ENCODE assay signal across 2 cellular contexts in genomic region chr10:130606001-130606405, GRCh38.
TF ChIP-seq lines count a peak whose summit lies in the region.

No MANE protein-coding gene starts in this region.

TF ChIP-seq in SK-N-SH, 30 proteins besides CTCF, POLR2A, EP300 and RAD21 (continued from another document):
- TF ChIP-seq FOSL2 (IDR thresholded peaks at IDR 0.05; ENCODE audit: borderline replicate concordance, low read depth) (no peak), POLR2AphosphoS5 (IDR thresholded peaks at IDR 0.05; ENCODE audit: low read depth, low read length) (no peak), RCOR1 (IDR thresholded peaks at IDR 0.05; ENCODE audit: low read length) (no peak)
- TF ChIP-seq, protein P1, sequence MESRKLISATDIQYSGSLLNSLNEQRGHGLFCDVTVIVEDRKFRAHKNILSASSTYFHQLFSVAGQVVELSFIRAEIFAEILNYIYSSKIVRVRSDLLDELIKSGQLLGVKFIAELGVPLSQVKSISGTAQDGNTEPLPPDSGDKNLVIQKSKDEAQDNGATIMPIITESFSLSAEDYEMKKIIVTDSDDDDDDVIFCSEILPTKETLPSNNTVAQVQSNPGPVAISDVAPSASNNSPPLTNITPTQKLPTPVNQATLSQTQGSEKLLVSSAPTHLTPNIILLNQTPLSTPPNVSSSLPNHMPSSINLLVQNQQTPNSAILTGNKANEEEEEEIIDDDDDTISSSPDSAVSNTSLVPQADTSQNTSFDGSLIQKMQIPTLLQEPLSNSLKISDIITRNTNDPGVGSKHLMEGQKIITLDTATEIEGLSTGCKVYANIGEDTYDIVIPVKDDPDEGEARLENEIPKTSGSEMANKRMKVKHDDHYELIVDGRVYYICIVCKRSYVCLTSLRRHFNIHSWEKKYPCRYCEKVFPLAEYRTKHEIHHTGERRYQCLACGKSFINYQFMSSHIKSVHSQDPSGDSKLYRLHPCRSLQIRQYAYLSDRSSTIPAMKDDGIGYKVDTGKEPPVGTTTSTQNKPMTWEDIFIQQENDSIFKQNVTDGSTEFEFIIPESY (IDR thresholded peaks at IDR 0.05; ENCODE audit: borderline replicate concordance, low read depth): no peak
TF ChIP-seq in SK-N-SH: peak in this region for 0.

TF ChIP-seq in SK-N-SH treated with all-trans-retinoic acid at 6 μM for 48 hours, 23 proteins besides CTCF, POLR2A, EP300 and RAD21 (continued from another document):
- TF ChIP-seq, protein P2, sequence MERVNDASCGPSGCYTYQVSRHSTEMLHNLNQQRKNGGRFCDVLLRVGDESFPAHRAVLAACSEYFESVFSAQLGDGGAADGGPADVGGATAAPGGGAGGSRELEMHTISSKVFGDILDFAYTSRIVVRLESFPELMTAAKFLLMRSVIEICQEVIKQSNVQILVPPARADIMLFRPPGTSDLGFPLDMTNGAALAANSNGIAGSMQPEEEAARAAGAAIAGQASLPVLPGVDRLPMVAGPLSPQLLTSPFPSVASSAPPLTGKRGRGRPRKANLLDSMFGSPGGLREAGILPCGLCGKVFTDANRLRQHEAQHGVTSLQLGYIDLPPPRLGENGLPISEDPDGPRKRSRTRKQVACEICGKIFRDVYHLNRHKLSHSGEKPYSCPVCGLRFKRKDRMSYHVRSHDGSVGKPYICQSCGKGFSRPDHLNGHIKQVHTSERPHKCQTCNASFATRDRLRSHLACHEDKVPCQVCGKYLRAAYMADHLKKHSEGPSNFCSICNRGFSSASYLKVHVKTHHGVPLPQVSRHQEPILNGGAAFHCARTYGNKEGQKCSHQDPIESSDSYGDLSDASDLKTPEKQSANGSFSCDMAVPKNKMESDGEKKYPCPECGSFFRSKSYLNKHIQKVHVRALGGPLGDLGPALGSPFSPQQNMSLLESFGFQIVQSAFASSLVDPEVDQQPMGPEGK (CRISPR knock-in tag; IDR thresholded peaks at IDR 0.05; ENCODE audit: borderline replicate concordance): no peak
- no peak for TF ChIP-seq ZNF70 (CRISPR knock-in tag; IDR thresholded peaks at IDR 0.05)
- no peak for TF ChIP-seq ZC3H10 (CRISPR knock-in tag; IDR thresholded peaks at IDR 0.05)
